In genomic region chr12:94831081-94831747, GRCh38 we compare ENCODE assay signal across 8 cellular contexts.
DNase-seq lines count a peak whose midpoint lies in the region; ATAC-seq and TF ChIP-seq lines count a peak whose summit lies in the region.

No MANE protein-coding gene starts in this region.

- H3K4me1 ChIP-seq in colonic mucosa, result no peaks in the 10 kb centered on the region

- DNase-seq in SKM-1 treated with dmso at 0.1 percent for 144 hours (lab: John Stamatoyannopoulos, UW; ENCODE audit: unreplicated experiment) (peak; percentile 34), SKM-1 (lab: John Stamatoyannopoulos, UW; ENCODE audit: unreplicated experiment) (no peak), germinal center (ENCODE audit: low spot score) (peak; percentile 84), NCI-H446 (lab: John Stamatoyannopoulos, UW) (no peak), colonic mucosa (no peak)
- no peak for DNase-seq in activated effector memory CD4-positive, alpha-beta T cell treated with Interleukin-2 at 50 U/mL for 16 hours

- H3K36me3 ChIP-seq in KOPT-K1 (ENCODE audit: insufficient read depth, low read length), result no peaks in the 10 kb centered on the region
- H3K36me3 ChIP-seq in colonic mucosa, result no peaks in the 10 kb centered on the region

- peak; percentile 85 for ATAC-seq in GM21619 (IDR thresholded peaks at IDR 0.05; ENCODE audit: unreplicated experiment)

- intact Hi-C loops in colonic mucosa (cut with DNase I), result no loop called here

- TF ChIP-seq CTCF in colonic mucosa (IDR thresholded peaks at IDR 0.05), result no peak

- no peak overlapping the region for H3K9ac ChIP-seq in colonic mucosa (ENCODE audit: low read depth in 2 of 2, low read length in 2 of 2)

- no peak overlapping the region for H3K4me3 ChIP-seq in colonic mucosa

- peak overlapping the region; percentile 48 for H3K27ac ChIP-seq in KOPT-K1 (ENCODE audit: low read depth, low read length, poor library complexity, severe bottlenecking)
- no peak overlapping the region for H3K27ac ChIP-seq in colonic mucosa

- no peaks in the 10 kb centered on the region for H3K27me3 ChIP-seq in colonic mucosa

- H3K9me3 ChIP-seq in KOPT-K1 (ENCODE audit: insufficient read depth, low read length, poor library complexity, severe bottlenecking), result no peaks in the 10 kb centered on the region
- no peaks in the 10 kb centered on the region for H3K9me3 ChIP-seq in colonic mucosa

Comparison
In these comparisons a context has a peak if more than half of its experiments do, and no peak if none do; other contexts are left out.
1. DNase-seq: peak in SKM-1 treated with dmso at 0.1 percent for 144 hours (single experiment) and germinal center (single experiment); none in SKM-1 (single experiment), activated effector memory CD4-positive, alpha-beta T cell treated with Interleukin-2 at 50 U/mL for 16 hours (single experiment), NCI-H446 (0 of 2) and colonic mucosa (single experiment).